1 cellular context compared by ENCODE assay signal in the genomic region with DNA sequence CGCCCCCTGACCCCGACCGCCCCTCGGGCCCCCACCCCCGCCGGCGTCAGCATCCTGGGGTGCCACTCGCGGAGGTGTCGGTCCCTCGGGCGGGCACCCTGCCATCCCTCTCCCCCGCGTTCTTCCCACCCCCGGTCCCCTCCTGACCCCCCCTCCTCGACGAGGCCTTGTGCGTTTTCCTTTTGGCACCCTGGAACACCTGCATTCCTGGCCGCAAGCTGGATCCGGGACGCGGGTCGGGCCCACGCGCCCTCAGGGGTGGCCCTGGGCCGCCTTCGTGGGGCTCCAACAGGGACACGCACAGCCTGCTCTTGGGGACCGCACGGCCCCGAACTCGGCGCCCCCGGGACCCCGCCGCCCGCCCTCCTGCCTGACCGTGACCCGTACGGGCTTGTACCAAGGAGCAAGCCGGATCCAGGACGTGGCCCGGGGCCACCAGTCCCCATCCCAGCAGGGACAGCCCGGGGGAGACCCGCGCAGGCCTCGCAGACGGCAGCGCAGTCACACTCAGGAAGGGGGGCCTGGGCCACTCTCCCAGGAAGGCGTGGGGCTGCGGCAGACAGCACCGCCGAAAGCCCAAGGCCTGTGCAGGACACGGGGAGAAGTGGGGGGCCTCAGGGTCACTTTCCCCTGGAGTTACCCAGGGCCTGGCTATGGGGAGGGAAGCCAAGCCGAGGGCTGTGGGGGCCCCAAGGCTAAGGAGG.
TF ChIP-seq lines count a peak whose summit lies in the region.

No MANE protein-coding gene starts in this region.

TF ChIP-seq in GM12878, 131 proteins besides CTCF, POLR2A, EP300 and RAD21:
- TF ChIP-seq, protein P1, sequence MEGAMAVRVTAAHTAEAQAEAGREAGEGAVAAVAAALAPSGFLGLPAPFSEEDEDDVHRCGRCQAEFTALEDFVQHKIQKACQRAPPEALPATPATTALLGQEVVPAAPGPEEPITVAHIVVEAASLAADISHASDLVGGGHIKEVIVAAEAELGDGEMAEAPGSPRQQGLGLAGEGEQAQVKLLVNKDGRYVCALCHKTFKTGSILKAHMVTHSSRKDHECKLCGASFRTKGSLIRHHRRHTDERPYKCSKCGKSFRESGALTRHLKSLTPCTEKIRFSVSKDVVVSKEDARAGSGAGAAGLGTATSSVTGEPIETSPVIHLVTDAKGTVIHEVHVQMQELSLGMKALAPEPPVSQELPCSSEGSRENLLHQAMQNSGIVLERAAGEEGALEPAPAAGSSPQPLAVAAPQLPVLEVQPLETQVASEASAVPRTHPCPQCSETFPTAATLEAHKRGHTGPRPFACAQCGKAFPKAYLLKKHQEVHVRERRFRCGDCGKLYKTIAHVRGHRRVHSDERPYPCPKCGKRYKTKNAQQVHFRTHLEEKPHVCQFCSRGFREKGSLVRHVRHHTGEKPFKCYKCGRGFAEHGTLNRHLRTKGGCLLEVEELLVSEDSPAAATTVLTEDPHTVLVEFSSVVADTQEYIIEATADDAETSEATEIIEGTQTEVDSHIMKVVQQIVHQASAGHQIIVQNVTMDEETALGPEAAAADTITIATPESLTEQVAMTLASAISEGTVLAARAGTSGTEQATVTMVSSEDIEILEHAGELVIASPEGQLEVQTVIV (IDR thresholded peaks at IDR 0.05; ENCODE audit: borderline replicate concordance, partially characterized antibody): no peak
- TF ChIP-seq MTA3 (IDR thresholded peaks at IDR 0.05; ENCODE audit: borderline replicate concordance, low read length) (no peak), HCFC1 (IDR thresholded peaks at IDR 0.05; ENCODE audit: low read length) (no peak), EED (IDR thresholded peaks at IDR 0.05; ENCODE audit: low read depth) (no peak), HDGF (IDR thresholded peaks at IDR 0.05) (no peak), SIN3A (IDR thresholded peaks at IDR 0.05; ENCODE audit: low read depth, low read length) (no peak), ZBED1 (IDR thresholded peaks at IDR 0.05; ENCODE audit: borderline replicate concordance) (no peak), MTA2 (IDR thresholded peaks at IDR 0.05; ENCODE audit: low read depth) (no peak), SUPT20H (IDR thresholded peaks at IDR 0.05; ENCODE audit: borderline replicate concordance, control insufficient read depth, low read depth, low read length) (no peak), IRF4 (IDR thresholded peaks at IDR 0.05; ENCODE audit: low read depth, low read length) (no peak), ASH2L (IDR thresholded peaks at IDR 0.05; ENCODE audit: borderline replicate concordance, low read depth) (no peak), CBFB (IDR thresholded peaks at IDR 0.05; ENCODE audit: low read depth) (no peak), FOS (IDR thresholded peaks at IDR 0.05; ENCODE audit: borderline replicate concordance, extremely low read depth, insufficient read length) (no peak)
- TF ChIP-seq, protein P2, sequence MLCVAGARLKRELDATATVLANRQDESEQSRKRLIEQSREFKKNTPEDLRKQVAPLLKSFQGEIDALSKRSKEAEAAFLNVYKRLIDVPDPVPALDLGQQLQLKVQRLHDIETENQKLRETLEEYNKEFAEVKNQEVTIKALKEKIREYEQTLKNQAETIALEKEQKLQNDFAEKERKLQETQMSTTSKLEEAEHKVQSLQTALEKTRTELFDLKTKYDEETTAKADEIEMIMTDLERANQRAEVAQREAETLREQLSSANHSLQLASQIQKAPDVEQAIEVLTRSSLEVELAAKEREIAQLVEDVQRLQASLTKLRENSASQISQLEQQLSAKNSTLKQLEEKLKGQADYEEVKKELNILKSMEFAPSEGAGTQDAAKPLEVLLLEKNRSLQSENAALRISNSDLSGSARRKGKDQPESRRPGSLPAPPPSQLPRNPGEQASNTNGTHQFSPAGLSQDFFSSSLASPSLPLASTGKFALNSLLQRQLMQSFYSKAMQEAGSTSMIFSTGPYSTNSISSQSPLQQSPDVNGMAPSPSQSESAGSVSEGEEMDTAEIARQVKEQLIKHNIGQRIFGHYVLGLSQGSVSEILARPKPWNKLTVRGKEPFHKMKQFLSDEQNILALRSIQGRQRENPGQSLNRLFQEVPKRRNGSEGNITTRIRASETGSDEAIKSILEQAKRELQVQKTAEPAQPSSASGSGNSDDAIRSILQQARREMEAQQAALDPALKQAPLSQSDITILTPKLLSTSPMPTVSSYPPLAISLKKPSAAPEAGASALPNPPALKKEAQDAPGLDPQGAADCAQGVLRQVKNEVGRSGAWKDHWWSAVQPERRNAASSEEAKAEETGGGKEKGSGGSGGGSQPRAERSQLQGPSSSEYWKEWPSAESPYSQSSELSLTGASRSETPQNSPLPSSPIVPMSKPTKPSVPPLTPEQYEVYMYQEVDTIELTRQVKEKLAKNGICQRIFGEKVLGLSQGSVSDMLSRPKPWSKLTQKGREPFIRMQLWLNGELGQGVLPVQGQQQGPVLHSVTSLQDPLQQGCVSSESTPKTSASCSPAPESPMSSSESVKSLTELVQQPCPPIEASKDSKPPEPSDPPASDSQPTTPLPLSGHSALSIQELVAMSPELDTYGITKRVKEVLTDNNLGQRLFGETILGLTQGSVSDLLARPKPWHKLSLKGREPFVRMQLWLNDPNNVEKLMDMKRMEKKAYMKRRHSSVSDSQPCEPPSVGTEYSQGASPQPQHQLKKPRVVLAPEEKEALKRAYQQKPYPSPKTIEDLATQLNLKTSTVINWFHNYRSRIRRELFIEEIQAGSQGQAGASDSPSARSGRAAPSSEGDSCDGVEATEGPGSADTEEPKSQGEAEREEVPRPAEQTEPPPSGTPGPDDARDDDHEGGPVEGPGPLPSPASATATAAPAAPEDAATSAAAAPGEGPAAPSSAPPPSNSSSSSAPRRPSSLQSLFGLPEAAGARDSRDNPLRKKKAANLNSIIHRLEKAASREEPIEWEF (IDR thresholded peaks at IDR 0.05; ENCODE audit: insufficient replicate concordance, low read depth, low read length): no peak
- TF ChIP-seq, protein P3, sequence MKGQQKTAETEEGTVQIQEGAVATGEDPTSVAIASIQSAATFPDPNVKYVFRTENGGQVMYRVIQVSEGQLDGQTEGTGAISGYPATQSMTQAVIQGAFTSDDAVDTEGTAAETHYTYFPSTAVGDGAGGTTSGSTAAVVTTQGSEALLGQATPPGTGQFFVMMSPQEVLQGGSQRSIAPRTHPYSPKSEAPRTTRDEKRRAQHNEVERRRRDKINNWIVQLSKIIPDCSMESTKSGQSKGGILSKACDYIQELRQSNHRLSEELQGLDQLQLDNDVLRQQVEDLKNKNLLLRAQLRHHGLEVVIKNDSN (IDR thresholded peaks at IDR 0.05; ENCODE audit: borderline replicate concordance, extremely low read length, insufficient read depth, low read depth, low read length): no peak
- TF ChIP-seq, protein P4, sequence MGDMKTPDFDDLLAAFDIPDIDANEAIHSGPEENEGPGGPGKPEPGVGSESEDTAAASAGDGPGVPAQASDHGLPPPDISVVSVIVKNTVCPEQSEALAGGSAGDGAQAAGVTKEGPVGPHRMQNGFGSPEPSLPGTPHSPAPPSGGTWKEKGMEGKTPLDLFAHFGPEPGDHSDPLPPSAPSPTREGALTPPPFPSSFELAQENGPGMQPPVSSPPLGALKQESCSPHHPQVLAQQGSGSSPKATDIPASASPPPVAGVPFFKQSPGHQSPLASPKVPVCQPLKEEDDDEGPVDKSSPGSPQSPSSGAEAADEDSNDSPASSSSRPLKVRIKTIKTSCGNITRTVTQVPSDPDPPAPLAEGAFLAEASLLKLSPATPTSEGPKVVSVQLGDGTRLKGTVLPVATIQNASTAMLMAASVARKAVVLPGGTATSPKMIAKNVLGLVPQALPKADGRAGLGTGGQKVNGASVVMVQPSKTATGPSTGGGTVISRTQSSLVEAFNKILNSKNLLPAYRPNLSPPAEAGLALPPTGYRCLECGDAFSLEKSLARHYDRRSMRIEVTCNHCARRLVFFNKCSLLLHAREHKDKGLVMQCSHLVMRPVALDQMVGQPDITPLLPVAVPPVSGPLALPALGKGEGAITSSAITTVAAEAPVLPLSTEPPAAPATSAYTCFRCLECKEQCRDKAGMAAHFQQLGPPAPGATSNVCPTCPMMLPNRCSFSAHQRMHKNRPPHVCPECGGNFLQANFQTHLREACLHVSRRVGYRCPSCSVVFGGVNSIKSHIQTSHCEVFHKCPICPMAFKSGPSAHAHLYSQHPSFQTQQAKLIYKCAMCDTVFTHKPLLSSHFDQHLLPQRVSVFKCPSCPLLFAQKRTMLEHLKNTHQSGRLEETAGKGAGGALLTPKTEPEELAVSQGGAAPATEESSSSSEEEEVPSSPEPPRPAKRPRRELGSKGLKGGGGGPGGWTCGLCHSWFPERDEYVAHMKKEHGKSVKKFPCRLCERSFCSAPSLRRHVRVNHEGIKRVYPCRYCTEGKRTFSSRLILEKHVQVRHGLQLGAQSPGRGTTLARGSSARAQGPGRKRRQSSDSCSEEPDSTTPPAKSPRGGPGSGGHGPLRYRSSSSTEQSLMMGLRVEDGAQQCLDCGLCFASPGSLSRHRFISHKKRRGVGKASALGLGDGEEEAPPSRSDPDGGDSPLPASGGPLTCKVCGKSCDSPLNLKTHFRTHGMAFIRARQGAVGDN (IDR thresholded peaks at IDR 0.05): no peak
- TF ChIP-seq, protein P5, sequence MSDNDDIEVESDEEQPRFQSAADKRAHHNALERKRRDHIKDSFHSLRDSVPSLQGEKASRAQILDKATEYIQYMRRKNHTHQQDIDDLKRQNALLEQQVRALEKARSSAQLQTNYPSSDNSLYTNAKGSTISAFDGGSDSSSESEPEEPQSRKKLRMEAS (IDR thresholded peaks at IDR 0.05; ENCODE audit: low read depth, low read length): no peak
TF ChIP-seq in GM12878: peak in this region for 0.
